1 cellular context compared by ENCODE assay signal in genomic region chr10:21496285-21497176, GRCh38.
TF ChIP-seq lines count a peak whose summit lies in the region.

No MANE protein-coding gene starts in this region.

TF ChIP-seq in HepG2, 621 proteins besides CTCF, POLR2A, EP300 and RAD21 (continued from another document and continues in another):
- TF ChIP-seq NR0B2 (CRISPR knock-in tag; IDR thresholded peaks at IDR 0.05) (peak; percentile 88; the same call in 1 of the 2 replicates), RELA (CRISPR knock-in tag; IDR thresholded peaks at IDR 0.05) (no peak), ZNF160 (CRISPR knock-in tag; IDR thresholded peaks at IDR 0.05) (no peak), ZNF619 (CRISPR knock-in tag; IDR thresholded peaks at IDR 0.05) (peak; percentile 76; the same call in 1 of the 2 replicates), ZBTB2 (CRISPR knock-in tag; IDR thresholded peaks at IDR 0.05; ENCODE audit: low read depth) (no peak; the same call in none of the 2 replicates), ZNF781 (CRISPR knock-in tag; IDR thresholded peaks at IDR 0.05; ENCODE audit: borderline replicate concordance, not compliant biosample characterization) (no peak), MED1 (CRISPR knock-in tag; IDR thresholded peaks at IDR 0.05) (no peak), ZBTB10 (CRISPR knock-in tag; IDR thresholded peaks at IDR 0.05; ENCODE audit: borderline replicate concordance) (peak; percentile 55; the same call in 1 of the 2 replicates), ZNF263 (CRISPR knock-in tag; IDR thresholded peaks at IDR 0.05) (no peak), NCOR1 (IDR thresholded peaks at IDR 0.05; ENCODE audit: borderline replicate concordance, low read length) (no peak), FOSL1 (CRISPR knock-in tag; IDR thresholded peaks at IDR 0.05; ENCODE audit: borderline replicate concordance) (no peak), TARDBP (CRISPR knock-in tag; IDR thresholded peaks at IDR 0.05) (no peak), BCL3 (CRISPR knock-in tag; IDR thresholded peaks at IDR 0.05) (peak; percentile 93; the same call in 1 of the 2 replicates), ZNF207 (IDR thresholded peaks at IDR 0.05; ENCODE audit: borderline replicate concordance) (no peak), TEAD3 (CRISPR knock-in tag; optimal IDR thresholded peaks at IDR 0.05; ENCODE audit: borderline replicate concordance) (no peak), ISL2 (CRISPR knock-in tag; IDR thresholded peaks at IDR 0.05) (no peak), ZNF749 (CRISPR knock-in tag; IDR thresholded peaks at IDR 0.05; ENCODE audit: borderline replicate concordance) (peak; percentile 8; the same call in 1 of the 2 replicates), CENPBD1 (CRISPR knock-in tag; IDR thresholded peaks at IDR 0.05; ENCODE audit: borderline replicate concordance, low read depth) (no peak), RBFOX2 (IDR thresholded peaks at IDR 0.05; ENCODE audit: low read depth, low read length) (peak; percentile 92), SMC3 (IDR thresholded peaks at IDR 0.05; ENCODE audit: low read length) (no peak; the same call in 1 of the 2 replicates), SIN3B (IDR thresholded peaks at IDR 0.05; ENCODE audit: low read length) (no peak), UBTF (CRISPR knock-in tag; IDR thresholded peaks at IDR 0.05) (peak; percentile 92; the same call in 1 of the 2 replicates), MTERF4 (CRISPR knock-in tag; IDR thresholded peaks at IDR 0.05) (peak; percentile 17; the same call in 1 of the 2 replicates), ZNF816 (CRISPR knock-in tag; IDR thresholded peaks at IDR 0.05; ENCODE audit: borderline replicate concordance) (no peak), NFAT5 (CRISPR knock-in tag; IDR thresholded peaks at IDR 0.05) (peak; percentile 63; the same call in 1 of the 2 replicates), ZNF770 (CRISPR knock-in tag; IDR thresholded peaks at IDR 0.05) (0 out of 2 replicates have a peak, but pooled peaks have one; percentile 34), CREB3 (CRISPR knock-in tag; IDR thresholded peaks at IDR 0.05) (no peak), ZNF746 (CRISPR knock-in tag; IDR thresholded peaks at IDR 0.05) (peak; percentile 83), ZNF431 (CRISPR knock-in tag; IDR thresholded peaks at IDR 0.05; ENCODE audit: borderline replicate concordance, low read depth) (no peak), MIXL1 (CRISPR knock-in tag; IDR thresholded peaks at IDR 0.05) (no peak), ZNF414 (CRISPR knock-in tag; IDR thresholded peaks at IDR 0.05) (no peak; the same call in 1 of the 2 replicates)
